In the genomic region with DNA sequence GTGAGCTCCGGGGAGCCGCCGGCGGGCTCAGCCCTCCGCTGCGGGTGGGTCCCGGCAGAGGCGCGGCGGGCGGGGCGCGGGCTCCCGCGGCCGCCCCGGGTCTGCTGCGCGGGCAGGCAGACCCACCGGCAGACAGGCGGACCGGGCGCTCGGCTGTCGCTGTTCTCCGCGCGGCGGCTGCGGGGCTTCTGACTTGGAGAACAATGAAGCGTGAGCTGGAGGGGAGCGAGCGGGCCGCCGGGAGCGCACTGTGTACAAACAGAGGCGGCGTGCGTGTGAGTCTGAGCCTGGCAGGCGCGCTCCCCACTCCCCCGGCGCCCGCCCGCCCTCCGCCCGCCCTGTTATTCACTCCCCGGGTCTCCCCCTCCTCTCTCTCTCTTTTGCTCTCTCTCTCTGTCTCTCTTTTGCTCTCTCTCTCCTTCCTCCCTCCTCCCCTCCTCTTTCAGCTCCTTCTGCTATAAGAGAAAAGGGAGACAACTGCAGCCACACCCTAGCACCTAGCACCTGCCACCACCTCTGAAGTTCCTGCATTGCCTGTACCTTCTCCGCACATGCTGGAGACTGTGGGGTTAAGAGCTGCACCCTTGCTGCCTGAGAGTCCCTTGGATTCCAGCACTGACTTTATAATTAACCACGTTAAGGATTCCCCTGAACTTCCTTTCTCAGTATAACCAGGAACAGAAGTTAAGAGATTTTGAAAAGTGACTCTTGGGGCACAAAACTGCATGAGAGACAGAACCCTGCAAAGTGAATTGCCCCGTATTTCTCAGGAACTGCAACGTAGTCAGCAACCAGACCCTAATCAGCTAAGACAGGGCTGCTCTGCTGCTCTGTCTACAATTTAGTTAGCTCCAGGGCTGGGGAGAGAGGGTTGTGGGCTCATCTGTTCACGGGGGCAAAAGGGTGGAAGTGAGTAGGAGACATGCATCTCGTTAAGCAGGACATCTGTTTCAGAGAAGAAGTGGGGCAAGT, we compare ENCODE assay signal across 9 cellular contexts. TPM values are rescaled to one million over a fixed set of nuclear protein-coding genes. Genes with fewer than 3 reads are reported as not detected.
DNase-seq lines count a peak whose midpoint lies in the region; ATAC-seq and TF ChIP-seq lines count a peak whose summit lies in the region.
"Had no signal": no experiment of that assay in that cellular context is flagged by ENCODE, and none has a peak within 500 bp of the region (broad histone marks: within the 10 kb centered on the region; RNA-seq: fewer than 3 reads in every experiment).

A gene with protein sequence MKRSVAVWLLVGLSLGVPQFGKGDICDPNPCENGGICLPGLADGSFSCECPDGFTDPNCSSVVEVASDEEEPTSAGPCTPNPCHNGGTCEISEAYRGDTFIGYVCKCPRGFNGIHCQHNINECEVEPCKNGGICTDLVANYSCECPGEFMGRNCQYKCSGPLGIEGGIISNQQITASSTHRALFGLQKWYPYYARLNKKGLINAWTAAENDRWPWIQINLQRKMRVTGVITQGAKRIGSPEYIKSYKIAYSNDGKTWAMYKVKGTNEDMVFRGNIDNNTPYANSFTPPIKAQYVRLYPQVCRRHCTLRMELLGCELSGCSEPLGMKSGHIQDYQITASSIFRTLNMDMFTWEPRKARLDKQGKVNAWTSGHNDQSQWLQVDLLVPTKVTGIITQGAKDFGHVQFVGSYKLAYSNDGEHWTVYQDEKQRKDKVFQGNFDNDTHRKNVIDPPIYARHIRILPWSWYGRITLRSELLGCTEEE (minus strand): TSS at position 277 of the 972 bp plus-strand sequence. CDS start 506 bp downstream, outside the sequence.

- intact Hi-C loops in breast epithelium (cut with DNase I; ENCODE audit: low total_unique reads) = no loop called here

- POLR2A ChIA-PET in AG04450 (lab: Yijun Ruan, JAX) = interaction anchor here (0.6 to 1.3 kb wide), 2 partner anchors 27 to 460 kb away, joined by 3 read pairs; no protein-coding TSS in a partner anchor

- peaks cover 0 to 3% of the 10 kb centered on the region in 2 donors for H3K4me1 ChIP-seq in breast epithelium

- DNase-seq in AG04450 (ENCODE audit: low read depth, low spot score) = no peak
- DNase-seq in NB4 (ENCODE audit: low read depth) = peak; percentile 55
- no peak for DNase-seq in breast epithelium (ENCODE audit: low spot score in 2 of 2)
- peak; percentile 52 for DNase-seq in iPS-NIHi11 (ENCODE audit: low spot score)
- DNase-seq in skeletal muscle cell (ENCODE audit: low read depth) = no peak
- no peak for DNase-seq in DMS79 (lab: John Stamatoyannopoulos, UW)
- DNase-seq: activated T-cell treated with anti-CD3 and anti-CD28 coated beads, Interleukin-2, amount 50 U/mL, for 4 hours had no signal

- no peak for ATAC-seq in activated T-helper 17 cell treated with anti-CD3 and anti-CD28 coated beads, Interleukin-2, amount 50 U/mL, for 72 hours (replicated peaks)
- no peak for ATAC-seq in GM19023 (IDR thresholded peaks at IDR 0.05; ENCODE audit: unreplicated experiment)

- peak within 1 kb of the TSS; percentile 66 for H3K27ac ChIP-seq in AG04450 (ENCODE audit: low read depth, low read length)
- H3K27ac ChIP-seq in breast epithelium = peak within 1 kb of the TSS; percentile 11 to 48

- H3K9me3 ChIP-seq in AG04450 (ENCODE audit: control insufficient read depth, insufficient read depth, low read length) (no peaks in the 10 kb centered on the region; the same call in 1 of the 2 replicates), breast epithelium (no peaks in the 10 kb centered on the region)

- no peak for TF ChIP-seq POLR2A in NB4 (IDR thresholded peaks at IDR 0.05; ENCODE audit: extremely low read depth, insufficient read length)
- no peak for TF ChIP-seq POLR2A in breast epithelium (IDR thresholded peaks at IDR 0.05)

- peak within 1 kb of the TSS; percentile 82 for H3K4me3 ChIP-seq in AG04450 (ENCODE audit: low read depth, low read length)
- peak within 1 kb of the TSS; percentile 38 for H3K4me3 ChIP-seq in NB4 (ENCODE audit: low read depth, low read length)
- H3K4me3 ChIP-seq in breast epithelium = peak within 1 kb of the TSS; percentile 51 to 66 (median 55)
- H3K4me3 ChIP-seq in skeletal muscle cell (ENCODE audit: low read depth, low read length) = peak within 1 kb of the TSS; percentile 65

- H3K27ac Mint-ChIP-seq in activated T-helper 17 cell treated with anti-CD3 and anti-CD28 coated beads, Interleukin-2, amount 50 U/mL, for 72 hours = no peak within 1 kb of the TSS

- H3K36me3 ChIP-seq in breast epithelium = no peaks in the 10 kb centered on the region

- peaks cover 4% of the 10 kb centered on the region for H3K4me1 Mint-ChIP-seq in activated T-helper 17 cell treated with anti-CD3 and anti-CD28 coated beads, Interleukin-2, amount 50 U/mL, for 72 hours

- no peak within 1 kb of the TSS for H3K4me3 Mint-ChIP-seq in activated T-helper 17 cell treated with anti-CD3 and anti-CD28 coated beads, Interleukin-2, amount 50 U/mL, for 72 hours
- H3K4me3 Mint-ChIP-seq: activated T-cell treated with anti-CD3 and anti-CD28 coated beads, Interleukin-2, amount 50 U/mL, for 4 hours had no signal

- H3K27me3 ChIP-seq in AG04450 (ENCODE audit: control insufficient read depth, insufficient read depth, low read length) (no peaks in the 10 kb centered on the region), breast epithelium (peaks cover 0 to 35% of the 10 kb centered on the region in 2 donors)

- H3K9me3 Mint-ChIP-seq in activated T-helper 17 cell treated with anti-CD3 and anti-CD28 coated beads, Interleukin-2, amount 50 U/mL, for 72 hours = no peaks in the 10 kb centered on the region
- H3K9me3 Mint-ChIP-seq: activated T-cell treated with anti-CD3 and anti-CD28 coated beads, Interleukin-2, amount 50 U/mL, for 4 hours had no signal

- H3K36me3 Mint-ChIP-seq in activated T-helper 17 cell treated with anti-CD3 and anti-CD28 coated beads, Interleukin-2, amount 50 U/mL, for 72 hours (ENCODE audit: low read depth) = peaks cover 5% of the 10 kb centered on the region

- no peak for TF ChIP-seq CTCF in AG04450 (IDR thresholded peaks at IDR 0.05; ENCODE audit: low read depth, low read length)
- TF ChIP-seq CTCF in NB4 (IDR thresholded peaks at IDR 0.05; ENCODE audit: low read depth, low read length) = no peak
- TF ChIP-seq CTCF in breast epithelium (IDR thresholded peaks at IDR 0.05) = no peak

- H3K27me3 Mint-ChIP-seq in activated T-helper 17 cell treated with anti-CD3 and anti-CD28 coated beads, Interleukin-2, amount 50 U/mL, for 72 hours = peaks cover 32% of the 10 kb centered on the region

- CTCF ChIA-PET in AG04450 (lab: Charles Lee) = interaction anchor here (0.6 to 1.3 kb wide), 4 partner anchors 110 to 667 kb away, joined by 4 to 8 read pairs (median 6); no protein-coding TSS in a partner anchor

RNA-seq across cellular contexts. Expression of the gene that starts here (rescaled TPM):
- polyA plus RNA-seq in AG04450 (2011; rRNA removed) = 42.0 and 61.9 TPM in 2 replicates
- polyA minus RNA-seq in AG04450 (2011; rRNA and poly(A)+ RNA removed) = 27.6 and 43.1 TPM in 2 replicates
- total RNA-seq in breast epithelium = 1 to 10 TPM; 4.3 to 7.2 (median 4.6) TPM
- not detected for total RNA-seq in activated T-helper 17 cell treated with anti-CD3 and anti-CD28 coated beads, Interleukin-2, amount 50 U/mL, for 72 hours

Comparison
In these comparisons a context has a peak if more than half of its experiments do, and no peak if none do; other contexts are left out.
1. RNA of the gene that starts here (total RNA-seq): 4.3 to 7.2 TPM in breast epithelium; not detected in activated T-helper 17 cell treated with anti-CD3 and anti-CD28 coated beads, Interleukin-2, amount 50 U/mL, for 72 hours; every median in the first group is over 4 times any median in the second.
2. DNase-seq: peak in NB4 (single experiment) and iPS-NIHi11 (single experiment); none in AG04450 (single experiment), breast epithelium (0 of 2), skeletal muscle cell (single experiment) and DMS79 (single experiment).
3. Peak in every context shown above with its lines, with median percentiles within 50 percentile points of each other: H3K4me3 ChIP-seq.